ENCODE assay signal across 9 cellular contexts in genomic region chr17:66716236-66717026, GRCh38.
DNase-seq lines count a peak whose midpoint lies in the region; ATAC-seq and TF ChIP-seq lines count a peak whose summit lies in the region.
"Had no signal": no experiment of that assay in that cellular context is flagged by ENCODE, and none has a peak within 500 bp of the region (broad histone marks: within the 10 kb centered on the region; RNA-seq: fewer than 3 reads in every experiment).

No MANE protein-coding gene starts in this region.

- no peaks in the 10 kb centered on the region for H3K9me3 Mint-ChIP-seq in naive thymus-derived CD4-positive, alpha-beta T cell
- H3K9me3 Mint-ChIP-seq: central memory CD8-positive, alpha-beta T cell had no signal

- H3K9me3 ChIP-seq in naive thymus-derived CD4-positive, alpha-beta T cell (ENCODE audit: control insufficient read depth in 2 of 3, low read length in 3 of 3) = no peaks in the 10 kb centered on the region
- H3K9me3 ChIP-seq in ovary = no peaks in the 10 kb centered on the region
- H3K9me3 ChIP-seq: mucosa of descending colon had no signal

- H3K4me1 Mint-ChIP-seq in naive thymus-derived CD4-positive, alpha-beta T cell = peaks cover 9 to 45% (median 31%) of the 10 kb centered on the region in 7 donors

- H3K27me3 ChIP-seq in naive thymus-derived CD4-positive, alpha-beta T cell (ENCODE audit: control insufficient read depth in 2 of 2, insufficient read depth in 2 of 2, low read length in 2 of 2) = no peaks in the 10 kb centered on the region
- H3K27me3 ChIP-seq in ovary = no peaks in the 10 kb centered on the region

- no peak for TF ChIP-seq CTCF in astrocyte of the spinal cord (IDR thresholded peaks at IDR 0.05; ENCODE audit: low read depth, low read length)
- no peak for TF ChIP-seq CTCF in ovary (IDR thresholded peaks at IDR 0.05)

- peak; percentile 13 for DNase-seq in ELR (ENCODE audit: low read depth)
- DNase-seq in NCI-H1105 (lab: John Stamatoyannopoulos, UW) = peak; percentile 66
- DNase-seq in astrocyte of the spinal cord (ENCODE audit: low read depth, low spot score) = peak; percentile 40
- no peak for DNase-seq in naive thymus-derived CD4-positive, alpha-beta T cell
- DNase-seq in ovary = no peak
- DNase-seq in MV-4-11 (lab: John Stamatoyannopoulos, UW) = no peak
- DNase-seq in DMS153 treated with DMSO at 0.1 percent for 48 hours (lab: John Stamatoyannopoulos, UW; ENCODE audit: unreplicated experiment) = no peak

- no peak for ATAC-seq in naive thymus-derived CD4-positive, alpha-beta T cell

- no peak overlapping the region for H3K4me3 ChIP-seq in astrocyte of the spinal cord (ENCODE audit: low read depth, low read length)
- H3K4me3 ChIP-seq in naive thymus-derived CD4-positive, alpha-beta T cell (ENCODE audit: low read length) = no peak overlapping the region
- no peak overlapping the region for H3K4me3 ChIP-seq in ovary
- H3K4me3 ChIP-seq: mucosa of descending colon had no signal

- in situ Hi-C loops in astrocyte of the spinal cord (cut with HindIII; ENCODE audit: low sequenced_read_pairs) = no loop called here

- no peak for TF ChIP-seq POLR2A in ovary (IDR thresholded peaks at IDR 0.05)

- H3K27ac Mint-ChIP-seq in naive thymus-derived CD4-positive, alpha-beta T cell = peak overlapping the region in 5 of 9 donors; percentile 8 to 90 (median 65)

- 68 to 75% (median 70%) methylated on average over 18 of the region's 18 CpGs for WGBS in ovary, 3 donors

- peaks cover 0 to 34% (median 0%) of the 10 kb centered on the region in 3 experiments for H3K36me3 ChIP-seq in naive thymus-derived CD4-positive, alpha-beta T cell (ENCODE audit: control insufficient read depth in 2 of 3, insufficient read depth in 3 of 3, low read length in 3 of 3)
- H3K36me3 ChIP-seq in ovary = no peaks in the 10 kb centered on the region

- no peak overlapping the region for H3K27ac ChIP-seq in naive thymus-derived CD4-positive, alpha-beta T cell (ENCODE audit: low read depth, low read length)
- no peak overlapping the region for H3K27ac ChIP-seq in ovary

- CTCF ChIA-PET in naive thymus-derived CD4-positive, alpha-beta T cell (lab: Charles Lee) = no interaction called here

- no peak overlapping the region for H3K4me3 Mint-ChIP-seq in naive thymus-derived CD4-positive, alpha-beta T cell
- H3K4me3 Mint-ChIP-seq: central memory CD8-positive, alpha-beta T cell had no signal

- intact Hi-C loops in naive thymus-derived CD4-positive, alpha-beta T cell (cut with micrococcal nuclease) = loop anchor here (5.0 to 10.0 kb wide), 3 partner anchors 366 to 576 kb away; no protein-coding TSS in a partner anchor
- intact Hi-C loops in ovary (cut with DNase I) = loop anchor here in 3 of 4 donors (1.0 to 10.0 kb wide), 4 partner anchors 10 to 578 kb away; no protein-coding TSS in a partner anchor

- peaks cover 8 to 27% of the 10 kb centered on the region in 2 donors for H3K4me1 ChIP-seq in naive thymus-derived CD4-positive, alpha-beta T cell (ENCODE audit: control insufficient read depth in 2 of 2, insufficient read depth in 2 of 2, low read length in 2 of 2)
- H3K4me1 ChIP-seq in ovary (ENCODE audit: insufficient read depth) = no peaks in the 10 kb centered on the region

- POLR2A ChIA-PET in naive thymus-derived CD4-positive, alpha-beta T cell (lab: Charles Lee) = no interaction called here

- no peak for TF ChIP-seq EP300 in ovary (IDR thresholded peaks at IDR 0.05)

- H3K36me3 Mint-ChIP-seq in naive thymus-derived CD4-positive, alpha-beta T cell = peaks cover 0 to 44% (median 21%) of the 10 kb centered on the region in 5 donors

- H3K27me3 Mint-ChIP-seq in naive thymus-derived CD4-positive, alpha-beta T cell = no peaks in the 10 kb centered on the region
- H3K27me3 Mint-ChIP-seq: central memory CD8-positive, alpha-beta T cell had no signal

Comparison
In these comparisons a context has a peak if more than half of its experiments do, and no peak if none do; other contexts are left out.
1. DNase-seq: peak in ELR (single experiment), NCI-H1105 (single experiment) and astrocyte of the spinal cord (single experiment); none in naive thymus-derived CD4-positive, alpha-beta T cell (0 of 9), ovary (0 of 5), MV-4-11 (single experiment) and DMS153 treated with DMSO at 0.1 percent for 48 hours (single experiment).